10 cellular contexts compared by ENCODE assay signal in the genomic region with DNA sequence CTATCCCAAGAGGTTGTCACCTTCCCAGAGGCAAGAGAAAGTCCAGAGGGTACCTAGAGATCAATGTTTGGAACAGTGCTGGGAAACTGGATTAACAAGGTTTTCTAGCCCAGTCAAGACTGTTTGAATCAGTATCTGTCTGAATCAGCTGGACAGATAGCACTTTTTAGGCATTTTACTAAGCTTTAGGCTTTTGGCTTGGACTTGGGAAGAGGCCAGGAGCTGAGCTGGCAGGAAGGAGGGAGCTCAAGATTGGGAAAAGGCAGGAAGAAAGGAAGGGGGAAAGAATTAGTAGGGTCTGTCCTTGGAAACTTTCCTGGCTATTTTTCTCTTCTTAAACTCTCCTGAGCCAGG. TPM values are rescaled to one million over a fixed set of nuclear protein-coding genes. Genes with fewer than 3 reads are reported as not detected.
DNase-seq lines count a peak whose midpoint lies in the region; ATAC-seq, FAIRE-seq and TF ChIP-seq lines count a peak whose summit lies in the region.
"Had no signal": no experiment of that assay in that cellular context is flagged by ENCODE, and none has a peak within 500 bp of the region (broad histone marks: within the 10 kb centered on the region; RNA-seq: fewer than 3 reads in every experiment).

No MANE protein-coding gene starts in this region.

- TF ChIP-seq RAD21 in HepG2 (CRISPR knock-in tag; IDR thresholded peaks at IDR 0.05), result no peak

- H3K36me3 ChIP-seq in right lobe of liver, result no peaks in the 10 kb centered on the region
- peaks cover 0 to 24% of the 10 kb centered on the region in 2 experiments; a peak in 4 of 5 replicates for H3K36me3 ChIP-seq in HepG2 (replicated peaks in 1 of 2; ENCODE audit: control insufficient read depth in 1 of 2, insufficient read depth in 2 of 2, low read length in 2 of 2)
- H3K36me3 ChIP-seq: BE2C had no signal

- intact Hi-C loops in right lobe of liver (cut with DNase I) (no loop called here), HepG2 (cut with micrococcal nuclease; ENCODE audit: unreplicated experiment) (loop anchor here (1.0 kb wide), 2 partner anchors 12 to 33 kb away; partner anchors contain the start of gene RPS26), left colon (cut with DNase I, micrococcal nuclease) (no loop called here)

- no peaks in the 10 kb centered on the region for H3K9me3 ChIP-seq in right lobe of liver
- H3K9me3 ChIP-seq in HepG2 (ENCODE audit: low read length), result no peaks in the 10 kb centered on the region
- H3K9me3 ChIP-seq: BE2C, tibial nerve had no signal

- no peak overlapping the region for H3K4me2 ChIP-seq in HepG2 (ENCODE audit: low read depth, low read length)

- no peak for TF ChIP-seq POLR2A in right lobe of liver (IDR thresholded peaks at IDR 0.05)
- no peak for TF ChIP-seq POLR2A in HepG2 (IDR thresholded peaks at IDR 0.05; ENCODE audit: insufficient read depth in 1 of 2, low read depth in 2 of 2, low read length in 2 of 2)

- H3K79me2 ChIP-seq in HepG2 (ENCODE audit: insufficient read depth, low read length), result no peaks in the 10 kb centered on the region

- no peak for DNase-seq in right lobe of liver
- no peak for DNase-seq in HepG2 (ENCODE audit: low spot score)
- DNase-seq in amniotic epithelial cell (ENCODE audit: low read depth), result peak; percentile 46
- no peak for DNase-seq in left colon
- DNase-seq in GM10266 (ENCODE audit: extremely low spot score), result no peak
- DNase-seq in dedifferentiated amniotic fluid mesenchymal stem cell (ENCODE audit: extremely low spot score), result no peak

- TF ChIP-seq CTCF in right lobe of liver (IDR thresholded peaks at IDR 0.05), result no peak
- no peak for TF ChIP-seq CTCF in HepG2 (CRISPR knock-in tag; IDR thresholded peaks at IDR 0.05)
- TF ChIP-seq CTCF in GM10266 (IDR thresholded peaks at IDR 0.05; ENCODE audit: control insufficient read depth, insufficient read depth, low read depth, missing control alignments), result no peak

- no peak overlapping the region for H3K9ac ChIP-seq in HepG2 (ENCODE audit: insufficient read depth, low read depth, low read length)

- CTCF ChIA-PET in HepG2 (lab: Yijun Ruan, JAX; ENCODE audit: low intra/inter-chr PET ratio, low total read pairs), result interaction anchor here (0.8 to 3.3 kb wide), 5 partner anchors 12 to 292 kb away, joined by 3 to 79 read pairs (median 5); partner anchors contain the start of genes RPS26 and SUOX

- H3K4me3 ChIP-seq in right lobe of liver (no peak overlapping the region), HepG2 (replicated peaks in 1 of 3; ENCODE audit: insufficient read depth in 1 of 3, low read depth in 2 of 3, low read length in 3 of 3) (no peak overlapping the region)
- H3K4me3 ChIP-seq: tibial nerve had no signal

- no peaks in the 10 kb centered on the region for H4K20me1 ChIP-seq in HepG2 (ENCODE audit: insufficient read depth, low read length)

- H3K27me3 ChIP-seq in right lobe of liver (no peaks in the 10 kb centered on the region), HepG2 (ENCODE audit: control insufficient read depth in 1 of 2, insufficient read depth in 2 of 2, low read length in 2 of 2) (no peaks in the 10 kb centered on the region)
- H3K27me3 ChIP-seq: BE2C, tibial nerve had no signal

- TF ChIP-seq EP300 in HepG2 (IDR thresholded peaks at IDR 0.05; ENCODE audit: low read depth in 2 of 2, low read length in 2 of 2) (no peak), HepG2 (CRISPR knock-in tag; IDR thresholded peaks at IDR 0.05; ENCODE audit: borderline replicate concordance) (no peak)

- FAIRE-seq in HepG2 (lab: Jason Lieb, UNC), result no peak

- H3K4me1 ChIP-seq in right lobe of liver (peaks cover 0 to 14% (median 5%) of the 10 kb centered on the region in 4 donors), HepG2 (ENCODE audit: insufficient read depth, low read length) (peaks cover 13% of the 10 kb centered on the region)
- H3K4me1 ChIP-seq: BE2C, tibial nerve had no signal

- POLR2A ChIA-PET in HepG2 (lab: Yijun Ruan, JAX), result interaction anchor here (0.7 to 3.9 kb wide), 6 partner anchors 9 to 55 kb away, joined by 3 to 35 read pairs (median 6); partner anchors contain the start of genes IKZF4, RAB5B and SUOX

- no peak overlapping the region for H2AFZ ChIP-seq in HepG2 (ENCODE audit: low read length)

- ATAC-seq in right lobe of liver (peak; percentile 19 to 69 (median 38)), HepG2 (no peak), left colon (peak; percentile 11), HG02840 (IDR thresholded peaks at IDR 0.05; ENCODE audit: low FRiP score, unreplicated experiment) (no peak), GM18517 (IDR thresholded peaks at IDR 0.05; ENCODE audit: unreplicated experiment) (no peak)

- BruUV-seq in HepG2 (replicated peaks; lab: Mats Ljungman, UMichigan), result no TSS peak

- H3K27ac ChIP-seq in right lobe of liver (peak overlapping the region in 1 of 3 donors; percentile 7), HepG2 (ENCODE audit: extremely low read length, insufficient read depth, low read length) (no peak overlapping the region)
- H3K27ac ChIP-seq: tibial nerve had no signal

- in situ Hi-C loops in HepG2 (cut with HindIII; ENCODE audit: extremely low pct_ligation_motif_present, low pct_unique_long_range_greater_than_20kb), result no loop called here

RNA-seq across cellular contexts. Expression of gene IKZF4, which starts 8.3 kb away (rescaled TPM):
- total RNA-seq in right lobe of liver (1 to 10 TPM in 5 of 6 experiments, under 1 TPM in 1; 0.99 to 2.6 (median 2.3) TPM), HepG2 (2016; rRNA removed; fragmentation: Illumina TruSeq; extraction: Trizol) (0.58 and 0.76 TPM in 2 replicates), left colon (1 to 10 TPM; 3.9 to 5.0 TPM)
- 0.18 and 0.30 TPM in 2 replicates for total RNA-seq in HepG2 (2016; cell fraction: cytosol; rRNA removed; fragmentation: Illumina TruSeq; extraction: Trizol; ENCODE audit: low read depth)
- total RNA-seq in HepG2 (2016; cell fraction: insoluble cytoplasmic fraction; rRNA removed; fragmentation: Illumina TruSeq; extraction: Trizol), result 0.74 and 1.4 TPM in 2 replicates
- total RNA-seq in HepG2 (2016; cell fraction: membrane; rRNA removed; fragmentation: Illumina TruSeq; extraction: Trizol), result 1.1 and 1.6 TPM in 2 replicates
- total RNA-seq in HepG2 (2016; cell fraction: nucleus; rRNA removed; fragmentation: Illumina TruSeq; extraction: Trizol), result 1.3 and 1.9 TPM in 2 replicates
- 2.2 TPM in 2 replicates for polyA plus RNA-seq in HepG2 (2011; rRNA removed)
- polyA plus RNA-seq in HepG2 (2011; cell fraction: cytosol; rRNA removed), result 0.97 and 1.1 TPM in 2 replicates
- polyA plus RNA-seq in HepG2 (2011; cell fraction: nucleus; rRNA removed), result 9.8 and 10.5 TPM in 2 replicates
- polyA plus RNA-seq in HepG2 (2012), result 2.3 and 2.6 TPM in 2 replicates
- polyA plus RNA-seq in HepG2 (2016; cell fraction: cytosol; fragmentation: Illumina TruSeq; extraction: Trizol; ENCODE audit: low read depth), result 0.14 and 0.19 TPM in 2 replicates
- polyA plus RNA-seq in HepG2 (2016; cell fraction: insoluble cytoplasmic fraction; fragmentation: Illumina TruSeq; extraction: Trizol; ENCODE audit: low read depth), result 1.8 and 2.6 TPM in 2 replicates
- polyA plus RNA-seq in HepG2 (2016; cell fraction: membrane; fragmentation: Illumina TruSeq; extraction: Trizol; ENCODE audit: low read depth), result 1.4 TPM in 2 replicates
- polyA plus RNA-seq in HepG2 (2016; cell fraction: nucleus; fragmentation: Illumina TruSeq; extraction: Trizol; ENCODE audit: insufficient read depth, low read depth), result 5.8 and 8.1 TPM in 2 replicates
- polyA minus RNA-seq in HepG2 (2011; rRNA and poly(A)+ RNA removed; ENCODE audit: low replicate concordance), result 2.8 and 5.2 TPM in 2 replicates
- polyA minus RNA-seq in HepG2 (2011; cell fraction: cytosol; rRNA and poly(A)+ RNA removed), result 1.1 and 1.3 TPM in 2 replicates
- polyA minus RNA-seq in HepG2 (2011; cell fraction: nucleus; rRNA and poly(A)+ RNA removed), result 3.4 and 5.0 TPM in 2 replicates

RNA-seq across cellular contexts. Expression of gene RPS26, which starts 12.6 kb away (rescaled TPM):
- 100 to 1,000 TPM in 2 of 6 experiments, 10 to 100 TPM in 4; 17.2 to 600 (median 24.9) TPM for total RNA-seq in right lobe of liver
- total RNA-seq in HepG2 (2016; rRNA removed; fragmentation: Illumina TruSeq; extraction: Trizol), result 421 and 486 TPM in 2 replicates
- 72.0 TPM in 2 replicates for total RNA-seq in HepG2 (2016; cell fraction: cytosol; rRNA removed; fragmentation: Illumina TruSeq; extraction: Trizol; ENCODE audit: low read depth)
- total RNA-seq in HepG2 (2016; cell fraction: insoluble cytoplasmic fraction; rRNA removed; fragmentation: Illumina TruSeq; extraction: Trizol), result 458 and 473 TPM in 2 replicates
- total RNA-seq in HepG2 (2016; cell fraction: membrane; rRNA removed; fragmentation: Illumina TruSeq; extraction: Trizol), result 138 and 145 TPM in 2 replicates
- total RNA-seq in HepG2 (2016; cell fraction: nucleus; rRNA removed; fragmentation: Illumina TruSeq; extraction: Trizol), result 138 and 140 TPM in 2 replicates
- 137 and 150 TPM in 2 replicates for polyA plus RNA-seq in HepG2 (2011; rRNA removed)
- polyA plus RNA-seq in HepG2 (2011; cell fraction: cytosol; rRNA removed), result 378 and 432 TPM in 2 replicates
- 76.8 and 81.8 TPM in 2 replicates for polyA plus RNA-seq in HepG2 (2011; cell fraction: nucleus; rRNA removed)
- polyA plus RNA-seq in HepG2 (2012), result 154 and 167 TPM in 2 replicates
- polyA plus RNA-seq in HepG2 (2016; cell fraction: cytosol; fragmentation: Illumina TruSeq; extraction: Trizol; ENCODE audit: low read depth), result 148 and 185 TPM in 2 replicates
- polyA plus RNA-seq in HepG2 (2016; cell fraction: insoluble cytoplasmic fraction; fragmentation: Illumina TruSeq; extraction: Trizol; ENCODE audit: low read depth), result 474 and 475 TPM in 2 replicates
- 144 and 146 TPM in 2 replicates for polyA plus RNA-seq in HepG2 (2016; cell fraction: membrane; fragmentation: Illumina TruSeq; extraction: Trizol; ENCODE audit: low read depth)
- 247 and 273 TPM in 2 replicates for polyA plus RNA-seq in HepG2 (2016; cell fraction: nucleus; fragmentation: Illumina TruSeq; extraction: Trizol; ENCODE audit: insufficient read depth, low read depth)
- 68.8 and 527 TPM in 2 replicates for polyA minus RNA-seq in HepG2 (2011; rRNA and poly(A)+ RNA removed; ENCODE audit: low replicate concordance)
- 25.4 and 29.8 TPM in 2 replicates for polyA minus RNA-seq in HepG2 (2011; cell fraction: cytosol; rRNA and poly(A)+ RNA removed)
- 35.5 and 41.8 TPM in 2 replicates for polyA minus RNA-seq in HepG2 (2011; cell fraction: nucleus; rRNA and poly(A)+ RNA removed)
- total RNA-seq in left colon, result 10 to 100 TPM; 54.5 to 73.9 TPM

RNA-seq across cellular contexts. Expression of gene SUOX, which starts 32.1 kb away (rescaled TPM):
- 10 to 100 TPM; 31.5 to 63.7 (median 47.9) TPM for total RNA-seq in right lobe of liver
- total RNA-seq in HepG2 (2016; rRNA removed; fragmentation: Illumina TruSeq; extraction: Trizol), result 23.9 and 24.6 TPM in 2 replicates
- total RNA-seq in HepG2 (2016; cell fraction: cytosol; rRNA removed; fragmentation: Illumina TruSeq; extraction: Trizol; ENCODE audit: low read depth), result 3.8 and 3.9 TPM in 2 replicates
- 22.3 and 22.8 TPM in 2 replicates for total RNA-seq in HepG2 (2016; cell fraction: insoluble cytoplasmic fraction; rRNA removed; fragmentation: Illumina TruSeq; extraction: Trizol)
- total RNA-seq in HepG2 (2016; cell fraction: membrane; rRNA removed; fragmentation: Illumina TruSeq; extraction: Trizol), result 7.8 and 8.4 TPM in 2 replicates
- 20.4 and 20.9 TPM in 2 replicates for total RNA-seq in HepG2 (2016; cell fraction: nucleus; rRNA removed; fragmentation: Illumina TruSeq; extraction: Trizol)
- 25.9 and 28.9 TPM in 2 replicates for polyA plus RNA-seq in HepG2 (2011; rRNA removed)
- polyA plus RNA-seq in HepG2 (2011; cell fraction: cytosol; rRNA removed), result 20.0 and 24.2 TPM in 2 replicates
- 30.0 and 31.3 TPM in 2 replicates for polyA plus RNA-seq in HepG2 (2011; cell fraction: nucleus; rRNA removed)
- polyA plus RNA-seq in HepG2 (2012), result 9.8 and 12.4 TPM in 2 replicates
- 2.0 and 2.2 TPM in 2 replicates for polyA plus RNA-seq in HepG2 (2016; cell fraction: cytosol; fragmentation: Illumina TruSeq; extraction: Trizol; ENCODE audit: low read depth)
- polyA plus RNA-seq in HepG2 (2016; cell fraction: insoluble cytoplasmic fraction; fragmentation: Illumina TruSeq; extraction: Trizol; ENCODE audit: low read depth), result 22.7 and 23.4 TPM in 2 replicates
- polyA plus RNA-seq in HepG2 (2016; cell fraction: membrane; fragmentation: Illumina TruSeq; extraction: Trizol; ENCODE audit: low read depth), result 3.8 and 4.7 TPM in 2 replicates
- 31.4 and 33.9 TPM in 2 replicates for polyA plus RNA-seq in HepG2 (2016; cell fraction: nucleus; fragmentation: Illumina TruSeq; extraction: Trizol; ENCODE audit: insufficient read depth, low read depth)
- 44.5 and 46.8 TPM in 2 replicates for polyA minus RNA-seq in HepG2 (2011; rRNA and poly(A)+ RNA removed; ENCODE audit: low replicate concordance)
- 12.1 and 15.9 TPM in 2 replicates for polyA minus RNA-seq in HepG2 (2011; cell fraction: cytosol; rRNA and poly(A)+ RNA removed)
- polyA minus RNA-seq in HepG2 (2011; cell fraction: nucleus; rRNA and poly(A)+ RNA removed), result 25.6 and 32.1 TPM in 2 replicates
- 10 to 100 TPM; 24.1 to 24.4 TPM for total RNA-seq in left colon

RNA-seq across cellular contexts. Expression of gene ERBB3, which starts 50.8 kb away (rescaled TPM):
- 100 to 1,000 TPM in 1 of 6 experiments, 10 to 100 TPM in 5; 39.1 to 139 (median 66.9) TPM for total RNA-seq in right lobe of liver
- total RNA-seq in HepG2 (2016; rRNA removed; fragmentation: Illumina TruSeq; extraction: Trizol), result 55.2 and 93.6 TPM in 2 replicates
- 36.1 and 42.2 TPM in 2 replicates for total RNA-seq in HepG2 (2016; cell fraction: cytosol; rRNA removed; fragmentation: Illumina TruSeq; extraction: Trizol; ENCODE audit: low read depth)
- 46.7 and 98.5 TPM in 2 replicates for total RNA-seq in HepG2 (2016; cell fraction: insoluble cytoplasmic fraction; rRNA removed; fragmentation: Illumina TruSeq; extraction: Trizol)
- total RNA-seq in HepG2 (2016; cell fraction: membrane; rRNA removed; fragmentation: Illumina TruSeq; extraction: Trizol), result 46.8 and 48.3 TPM in 2 replicates
- total RNA-seq in HepG2 (2016; cell fraction: nucleus; rRNA removed; fragmentation: Illumina TruSeq; extraction: Trizol), result 117 and 127 TPM in 2 replicates
- polyA plus RNA-seq in HepG2 (2011; rRNA removed), result 358 and 371 TPM in 2 replicates
- polyA plus RNA-seq in HepG2 (2011; cell fraction: cytosol; rRNA removed), result 214 and 230 TPM in 2 replicates
- polyA plus RNA-seq in HepG2 (2011; cell fraction: nucleus; rRNA removed), result 367 and 383 TPM in 2 replicates
- 198 and 242 TPM in 2 replicates for polyA plus RNA-seq in HepG2 (2012)
- 24.3 and 27.5 TPM in 2 replicates for polyA plus RNA-seq in HepG2 (2016; cell fraction: cytosol; fragmentation: Illumina TruSeq; extraction: Trizol; ENCODE audit: low read depth)
- polyA plus RNA-seq in HepG2 (2016; cell fraction: insoluble cytoplasmic fraction; fragmentation: Illumina TruSeq; extraction: Trizol; ENCODE audit: low read depth), result 35.3 and 44.6 TPM in 2 replicates
- polyA plus RNA-seq in HepG2 (2016; cell fraction: membrane; fragmentation: Illumina TruSeq; extraction: Trizol; ENCODE audit: low read depth), result 26.3 and 32.3 TPM in 2 replicates
- 175 and 182 TPM in 2 replicates for polyA plus RNA-seq in HepG2 (2016; cell fraction: nucleus; fragmentation: Illumina TruSeq; extraction: Trizol; ENCODE audit: insufficient read depth, low read depth)
- 35.9 and 876 TPM in 2 replicates for polyA minus RNA-seq in HepG2 (2011; rRNA and poly(A)+ RNA removed; ENCODE audit: low replicate concordance)
- polyA minus RNA-seq in HepG2 (2011; cell fraction: cytosol; rRNA and poly(A)+ RNA removed), result 280 and 283 TPM in 2 replicates
- 466 and 567 TPM in 2 replicates for polyA minus RNA-seq in HepG2 (2011; cell fraction: nucleus; rRNA and poly(A)+ RNA removed)
- total RNA-seq in left colon, result 100 to 1,000 TPM; 188 to 261 TPM

RNA-seq across cellular contexts. Expression of gene RAB5B, which starts 55.3 kb away (rescaled TPM):
- total RNA-seq in right lobe of liver (10 to 100 TPM; 36.5 to 60.7 (median 51.6) TPM), HepG2 (2016; rRNA removed; fragmentation: Illumina TruSeq; extraction: Trizol) (26.0 and 33.1 TPM in 2 replicates), left colon (100 to 1,000 TPM; 149 to 169 TPM)
- total RNA-seq in HepG2 (2016; cell fraction: cytosol; rRNA removed; fragmentation: Illumina TruSeq; extraction: Trizol; ENCODE audit: low read depth), result 8.6 and 11.8 TPM in 2 replicates
- 24.6 and 33.6 TPM in 2 replicates for total RNA-seq in HepG2 (2016; cell fraction: insoluble cytoplasmic fraction; rRNA removed; fragmentation: Illumina TruSeq; extraction: Trizol)
- total RNA-seq in HepG2 (2016; cell fraction: membrane; rRNA removed; fragmentation: Illumina TruSeq; extraction: Trizol), result 22.2 and 23.2 TPM in 2 replicates
- total RNA-seq in HepG2 (2016; cell fraction: nucleus; rRNA removed; fragmentation: Illumina TruSeq; extraction: Trizol), result 22.8 and 23.5 TPM in 2 replicates
- polyA plus RNA-seq in HepG2 (2011; rRNA removed), result 68.3 and 70.4 TPM in 2 replicates
- polyA plus RNA-seq in HepG2 (2011; cell fraction: cytosol; rRNA removed), result 43.7 and 67.1 TPM in 2 replicates
- 32.6 and 46.3 TPM in 2 replicates for polyA plus RNA-seq in HepG2 (2011; cell fraction: nucleus; rRNA removed)
- 39.1 and 42.4 TPM in 2 replicates for polyA plus RNA-seq in HepG2 (2012)
- polyA plus RNA-seq in HepG2 (2016; cell fraction: cytosol; fragmentation: Illumina TruSeq; extraction: Trizol; ENCODE audit: low read depth), result 5.6 and 5.9 TPM in 2 replicates
- polyA plus RNA-seq in HepG2 (2016; cell fraction: insoluble cytoplasmic fraction; fragmentation: Illumina TruSeq; extraction: Trizol; ENCODE audit: low read depth), result 45.3 and 46.9 TPM in 2 replicates
- polyA plus RNA-seq in HepG2 (2016; cell fraction: membrane; fragmentation: Illumina TruSeq; extraction: Trizol; ENCODE audit: low read depth), result 22.1 and 22.3 TPM in 2 replicates
- 45.7 and 46.4 TPM in 2 replicates for polyA plus RNA-seq in HepG2 (2016; cell fraction: nucleus; fragmentation: Illumina TruSeq; extraction: Trizol; ENCODE audit: insufficient read depth, low read depth)
- 52.5 and 108 TPM in 2 replicates for polyA minus RNA-seq in HepG2 (2011; rRNA and poly(A)+ RNA removed; ENCODE audit: low replicate concordance)
- polyA minus RNA-seq in HepG2 (2011; cell fraction: cytosol; rRNA and poly(A)+ RNA removed), result 28.2 and 48.5 TPM in 2 replicates
- polyA minus RNA-seq in HepG2 (2011; cell fraction: nucleus; rRNA and poly(A)+ RNA removed), result 32.7 and 43.8 TPM in 2 replicates

Comparison
In these comparisons a context has a peak if more than half of its experiments do, and no peak if none do; other contexts are left out.
1. ATAC-seq: peak in right lobe of liver (4 of 4) and left colon (single experiment); none in HepG2 (single experiment), HG02840 (single experiment) and GM18517 (single experiment).